Comparison of ENCODE assay signal across 8 cellular contexts in the genomic region with DNA sequence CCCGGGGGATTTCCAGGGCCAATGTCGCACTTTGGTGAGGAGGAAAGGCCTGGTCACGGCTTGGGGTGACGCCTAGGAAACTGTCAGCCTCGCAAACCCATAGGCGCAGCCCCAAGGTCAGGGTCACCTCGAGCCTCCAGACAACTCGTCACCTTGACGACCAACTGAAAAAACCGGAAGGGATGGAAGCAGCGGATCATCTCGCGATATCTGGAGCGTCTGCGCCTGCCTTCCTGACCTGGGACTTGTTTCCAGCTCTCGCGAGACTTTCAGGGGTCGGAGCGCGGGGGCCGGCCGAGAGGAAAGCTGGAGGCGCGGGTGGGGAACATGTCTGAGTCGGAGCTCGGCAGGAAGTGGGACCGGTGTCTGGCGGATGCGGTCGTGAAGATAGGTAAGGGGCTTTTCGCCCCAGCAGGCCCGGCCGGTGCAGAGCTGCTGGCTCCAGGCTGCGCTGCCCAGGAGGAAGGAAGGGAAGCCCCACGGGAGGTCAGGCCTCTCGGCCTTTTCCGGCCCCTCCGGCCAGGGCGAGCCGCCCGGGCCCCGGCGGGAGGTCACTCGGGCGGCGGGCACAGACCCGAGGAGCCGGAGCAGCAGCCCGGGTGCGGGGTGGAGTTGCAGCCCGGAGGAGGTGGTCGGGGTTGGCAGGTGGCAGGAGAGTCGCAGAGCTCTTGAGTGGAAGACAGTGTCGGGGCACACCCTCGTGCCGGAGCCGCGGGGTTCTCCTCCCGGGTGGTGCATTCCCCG. TPM values are rescaled to one million over a fixed set of nuclear protein-coding genes. Genes with fewer than 3 reads are reported as not detected.
A peak's percentile ranks its signal among the peaks of the same experiment; 100 is the strongest.
DNase-seq lines count a peak whose midpoint lies in the region; ATAC-seq and TF ChIP-seq lines count a peak whose summit lies in the region.

No MANE protein-coding gene starts in this region.

- H3K27ac ChIP-seq in temporal lobe (ENCODE audit: low read depth, low read length) = peak overlapping the region; percentile 74

- peak overlapping the region; percentile 100 for H3K27ac Mint-ChIP-seq in activated naive CD8-positive, alpha-beta T cell

- H3K4me1 Mint-ChIP-seq in activated naive CD8-positive, alpha-beta T cell (ENCODE audit: low read depth) = peaks cover 50% of the 10 kb centered on the region

- ATAC-seq in HG02623 (IDR thresholded peaks at IDR 0.05; ENCODE audit: unreplicated experiment) (peak; percentile 83), SK-N-SH treated with all-trans-retinoic acid at 6 μM for 48 hours (peak; percentile 96)

- no peak for TF ChIP-seq CTCF in GM10266 (IDR thresholded peaks at IDR 0.05; ENCODE audit: control insufficient read depth, insufficient read depth, low read depth, missing control alignments)

- H3K27me3 Mint-ChIP-seq in activated naive CD8-positive, alpha-beta T cell = no peaks in the 10 kb centered on the region

- DNase-seq in GM10266 (ENCODE audit: extremely low spot score) = peak; percentile 95
- peak; percentile 99 for DNase-seq in NCI-H1092 treated with DMSO at 0.1 percent for 48 hours (lab: John Stamatoyannopoulos, UW)
- DNase-seq in glomerular visceral epithelial cell (ENCODE audit: extremely low spot score) = peak; percentile 98
- DNase-seq in occipital lobe (lab: John Stamatoyannopoulos, UW) = peak; percentile 95

- H3K9me3 Mint-ChIP-seq in activated naive CD8-positive, alpha-beta T cell (ENCODE audit: low read depth) = peaks cover 3% of the 10 kb centered on the region

- H3K4me3 Mint-ChIP-seq in activated naive CD8-positive, alpha-beta T cell = peak overlapping the region; percentile 99

- peaks cover 25% of the 10 kb centered on the region for H3K36me3 Mint-ChIP-seq in activated naive CD8-positive, alpha-beta T cell

TF ChIP-seq in SK-N-SH treated with all-trans-retinoic acid at 6 μM for 48 hours, 23 proteins besides CTCF, POLR2A, EP300 and RAD21:
- TF ChIP-seq ESRRG (CRISPR knock-in tag; IDR thresholded peaks at IDR 0.05) (no peak), RARB (CRISPR knock-in tag; IDR thresholded peaks at IDR 0.05) (no peak), PPARA (CRISPR knock-in tag; IDR thresholded peaks at IDR 0.05; ENCODE audit: borderline replicate concordance) (no peak), OSR1 (CRISPR knock-in tag; IDR thresholded peaks at IDR 0.05) (no peak), ZFP30 (CRISPR knock-in tag; IDR thresholded peaks at IDR 0.05) (no peak)
- TF ChIP-seq, protein P1, sequence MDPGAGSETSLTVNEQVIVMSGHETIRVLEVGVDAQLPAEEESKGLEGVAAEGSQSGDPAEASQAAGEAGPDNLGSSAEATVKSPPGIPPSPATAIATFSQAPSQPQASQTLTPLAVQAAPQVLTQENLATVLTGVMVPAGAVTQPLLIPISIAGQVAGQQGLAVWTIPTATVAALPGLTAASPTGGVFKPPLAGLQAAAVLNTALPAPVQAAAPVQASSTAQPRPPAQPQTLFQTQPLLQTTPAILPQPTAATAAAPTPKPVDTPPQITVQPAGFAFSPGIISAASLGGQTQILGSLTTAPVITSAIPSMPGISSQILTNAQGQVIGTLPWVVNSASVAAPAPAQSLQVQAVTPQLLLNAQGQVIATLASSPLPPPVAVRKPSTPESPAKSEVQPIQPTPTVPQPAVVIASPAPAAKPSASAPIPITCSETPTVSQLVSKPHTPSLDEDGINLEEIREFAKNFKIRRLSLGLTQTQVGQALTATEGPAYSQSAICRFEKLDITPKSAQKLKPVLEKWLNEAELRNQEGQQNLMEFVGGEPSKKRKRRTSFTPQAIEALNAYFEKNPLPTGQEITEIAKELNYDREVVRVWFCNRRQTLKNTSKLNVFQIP (CRISPR knock-in tag; IDR thresholded peaks at IDR 0.05; ENCODE audit: borderline replicate concordance, low read depth) = no peak
TF ChIP-seq in SK-N-SH treated with all-trans-retinoic acid at 6 μM for 48 hours: peak in this region for 0.

RNA-seq across cellular contexts. Expression of a gene that starts 47.2 kb away (rescaled TPM):
- total RNA-seq in occipital lobe (29.2 TPM), temporal lobe (29.5 TPM)

Comparison
In these comparisons a context has a peak if more than half of its experiments do, and no peak if none do; other contexts are left out.
1. Peak in every context shown above with its lines: DNase-seq, ATAC-seq and H3K27ac ChIP-seq.